In genomic region chr15:80191897-80192595, GRCh38 we compare ENCODE assay signal across 1 cellular context.
A peak's percentile ranks its signal among the peaks of the same experiment; 100 is the strongest.
TF ChIP-seq lines count a peak whose summit lies in the region.

No MANE protein-coding gene starts in this region.

TF ChIP-seq in HepG2, 621 proteins besides CTCF, POLR2A, EP300 and RAD21 (continued from another document and continues in another):
- TF ChIP-seq, protein P1, sequence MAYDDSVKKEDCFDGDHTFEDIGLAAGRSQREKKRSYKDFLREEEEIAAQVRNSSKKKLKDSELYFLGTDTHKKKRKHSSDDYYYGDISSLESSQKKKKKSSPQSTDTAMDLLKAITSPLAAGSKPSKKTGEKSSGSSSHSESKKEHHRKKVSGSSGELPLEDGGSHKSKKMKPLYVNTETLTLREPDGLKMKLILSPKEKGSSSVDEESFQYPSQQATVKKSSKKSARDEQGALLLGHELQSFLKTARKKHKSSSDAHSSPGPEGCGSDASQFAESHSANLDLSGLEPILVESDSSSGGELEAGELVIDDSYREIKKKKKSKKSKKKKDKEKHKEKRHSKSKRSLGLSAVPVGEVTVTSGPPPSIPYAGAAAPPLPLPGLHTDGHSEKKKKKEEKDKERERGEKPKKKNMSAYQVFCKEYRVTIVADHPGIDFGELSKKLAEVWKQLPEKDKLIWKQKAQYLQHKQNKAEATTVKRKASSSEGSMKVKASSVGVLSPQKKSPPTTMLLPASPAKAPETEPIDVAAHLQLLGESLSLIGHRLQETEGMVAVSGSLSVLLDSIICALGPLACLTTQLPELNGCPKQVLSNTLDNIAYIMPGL (CRISPR knock-in tag; IDR thresholded peaks at IDR 0.05; ENCODE audit: borderline replicate concordance in 1 of 2, low read depth in 1 of 2), result no peak
- TF ChIP-seq SIN3A (IDR thresholded peaks at IDR 0.05; ENCODE audit: borderline replicate concordance, low read depth, low read length), result no peak
- TF ChIP-seq E2F5 (CRISPR knock-in tag; conservative IDR thresholded peaks at IDR 0.05), result no peak
- no peak for TF ChIP-seq TMF1 (CRISPR knock-in tag; IDR thresholded peaks at IDR 0.05; ENCODE audit: low read depth)
- TF ChIP-seq, protein P2, sequence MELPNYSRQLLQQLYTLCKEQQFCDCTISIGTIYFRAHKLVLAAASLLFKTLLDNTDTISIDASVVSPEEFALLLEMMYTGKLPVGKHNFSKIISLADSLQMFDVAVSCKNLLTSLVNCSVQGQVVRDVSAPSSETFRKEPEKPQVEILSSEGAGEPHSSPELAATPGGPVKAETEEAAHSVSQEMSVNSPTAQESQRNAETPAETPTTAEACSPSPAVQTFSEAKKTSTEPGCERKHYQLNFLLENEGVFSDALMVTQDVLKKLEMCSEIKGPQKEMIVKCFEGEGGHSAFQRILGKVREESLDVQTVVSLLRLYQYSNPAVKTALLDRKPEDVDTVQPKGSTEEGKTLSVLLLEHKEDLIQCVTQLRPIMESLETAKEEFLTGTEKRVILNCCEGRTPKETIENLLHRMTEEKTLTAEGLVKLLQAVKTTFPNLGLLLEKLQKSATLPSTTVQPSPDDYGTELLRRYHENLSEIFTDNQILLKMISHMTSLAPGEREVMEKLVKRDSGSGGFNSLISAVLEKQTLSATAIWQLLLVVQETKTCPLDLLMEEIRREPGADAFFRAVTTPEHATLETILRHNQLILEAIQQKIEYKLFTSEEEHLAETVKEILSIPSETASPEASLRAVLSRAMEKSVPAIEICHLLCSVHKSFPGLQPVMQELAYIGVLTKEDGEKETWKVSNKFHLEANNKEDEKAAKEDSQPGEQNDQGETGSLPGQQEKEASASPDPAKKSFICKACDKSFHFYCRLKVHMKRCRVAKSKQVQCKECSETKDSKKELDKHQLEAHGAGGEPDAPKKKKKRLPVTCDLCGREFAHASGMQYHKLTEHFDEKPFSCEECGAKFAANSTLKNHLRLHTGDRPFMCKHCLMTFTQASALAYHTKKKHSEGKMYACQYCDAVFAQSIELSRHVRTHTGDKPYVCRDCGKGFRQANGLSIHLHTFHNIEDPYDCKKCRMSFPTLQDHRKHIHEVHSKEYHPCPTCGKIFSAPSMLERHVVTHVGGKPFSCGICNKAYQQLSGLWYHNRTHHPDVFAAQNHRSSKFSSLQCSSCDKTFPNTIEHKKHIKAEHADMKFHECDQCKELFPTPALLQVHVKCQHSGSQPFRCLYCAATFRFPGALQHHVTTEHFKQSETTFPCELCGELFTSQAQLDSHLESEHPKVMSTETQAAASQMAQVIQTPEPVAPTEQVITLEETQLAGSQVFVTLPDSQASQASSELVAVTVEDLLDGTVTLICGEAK (IDR thresholded peaks at IDR 0.05), result no peak
- TF ChIP-seq, protein P2 (CRISPR knock-in tag; IDR thresholded peaks at IDR 0.05), result no peak
- no peak for TF ChIP-seq ZNF570 (CRISPR knock-in tag; IDR thresholded peaks at IDR 0.05; ENCODE audit: borderline replicate concordance)
- no peak for TF ChIP-seq ZNF670 (CRISPR knock-in tag; IDR thresholded peaks at IDR 0.05; ENCODE audit: borderline replicate concordance)
- TF ChIP-seq KAT2B (IDR thresholded peaks at IDR 0.05; ENCODE audit: borderline replicate concordance, low read depth, low read length), result no peak
- TF ChIP-seq DMAP1 (CRISPR knock-in tag; IDR thresholded peaks at IDR 0.05), result 0 out of 2 replicates have a peak, but pooled peaks have one; percentile 28
- TF ChIP-seq AKNA (CRISPR knock-in tag; IDR thresholded peaks at IDR 0.05; ENCODE audit: borderline replicate concordance), result no peak
- no peak for TF ChIP-seq BORCS8-MEF2B (CRISPR knock-in tag; IDR thresholded peaks at IDR 0.05)
- no peak for TF ChIP-seq ZBTB39 (CRISPR knock-in tag; IDR thresholded peaks at IDR 0.05)
- TF ChIP-seq GPBP1L1 (CRISPR knock-in tag; IDR thresholded peaks at IDR 0.05), result no peak
- no peak for TF ChIP-seq HDAC6 (IDR thresholded peaks at IDR 0.05; ENCODE audit: low read depth, low read length)
- TF ChIP-seq ZC3H13 (CRISPR knock-in tag; IDR thresholded peaks at IDR 0.05), result no peak
- TF ChIP-seq, protein P3, sequence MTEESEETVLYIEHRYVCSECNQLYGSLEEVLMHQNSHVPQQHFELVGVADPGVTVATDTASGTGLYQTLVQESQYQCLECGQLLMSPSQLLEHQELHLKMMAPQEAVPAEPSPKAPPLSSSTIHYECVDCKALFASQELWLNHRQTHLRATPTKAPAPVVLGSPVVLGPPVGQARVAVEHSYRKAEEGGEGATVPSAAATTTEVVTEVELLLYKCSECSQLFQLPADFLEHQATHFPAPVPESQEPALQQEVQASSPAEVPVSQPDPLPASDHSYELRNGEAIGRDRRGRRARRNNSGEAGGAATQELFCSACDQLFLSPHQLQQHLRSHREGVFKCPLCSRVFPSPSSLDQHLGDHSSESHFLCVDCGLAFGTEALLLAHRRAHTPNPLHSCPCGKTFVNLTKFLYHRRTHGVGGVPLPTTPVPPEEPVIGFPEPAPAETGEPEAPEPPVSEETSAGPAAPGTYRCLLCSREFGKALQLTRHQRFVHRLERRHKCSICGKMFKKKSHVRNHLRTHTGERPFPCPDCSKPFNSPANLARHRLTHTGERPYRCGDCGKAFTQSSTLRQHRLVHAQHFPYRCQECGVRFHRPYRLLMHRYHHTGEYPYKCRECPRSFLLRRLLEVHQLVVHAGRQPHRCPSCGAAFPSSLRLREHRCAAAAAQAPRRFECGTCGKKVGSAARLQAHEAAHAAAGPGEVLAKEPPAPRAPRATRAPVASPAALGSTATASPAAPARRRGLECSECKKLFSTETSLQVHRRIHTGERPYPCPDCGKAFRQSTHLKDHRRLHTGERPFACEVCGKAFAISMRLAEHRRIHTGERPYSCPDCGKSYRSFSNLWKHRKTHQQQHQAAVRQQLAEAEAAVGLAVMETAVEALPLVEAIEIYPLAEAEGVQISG (CRISPR knock-in tag; IDR thresholded peaks at IDR 0.05), result no peak
- no peak for TF ChIP-seq ZNF280D (CRISPR knock-in tag; IDR thresholded peaks at IDR 0.05)
- TF ChIP-seq, protein P4, sequence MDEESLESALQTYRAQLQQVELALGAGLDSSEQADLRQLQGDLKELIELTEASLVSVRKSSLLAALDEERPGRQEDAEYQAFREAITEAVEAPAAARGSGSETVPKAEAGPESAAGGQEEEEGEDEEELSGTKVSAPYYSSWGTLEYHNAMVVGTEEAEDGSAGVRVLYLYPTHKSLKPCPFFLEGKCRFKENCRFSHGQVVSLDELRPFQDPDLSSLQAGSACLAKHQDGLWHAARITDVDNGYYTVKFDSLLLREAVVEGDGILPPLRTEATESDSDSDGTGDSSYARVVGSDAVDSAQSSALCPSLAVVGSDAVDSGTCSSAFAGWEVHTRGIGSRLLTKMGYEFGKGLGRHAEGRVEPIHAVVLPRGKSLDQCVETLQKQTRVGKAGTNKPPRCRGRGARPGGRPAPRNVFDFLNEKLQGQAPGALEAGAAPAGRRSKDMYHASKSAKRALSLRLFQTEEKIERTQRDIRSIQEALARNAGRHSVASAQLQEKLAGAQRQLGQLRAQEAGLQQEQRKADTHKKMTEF (CRISPR knock-in tag; IDR thresholded peaks at IDR 0.05), result no peak; the same call in 1 of the 2 replicates
- TF ChIP-seq HHEX (CRISPR knock-in tag; IDR thresholded peaks at IDR 0.05), result no peak
